In the genomic region with DNA sequence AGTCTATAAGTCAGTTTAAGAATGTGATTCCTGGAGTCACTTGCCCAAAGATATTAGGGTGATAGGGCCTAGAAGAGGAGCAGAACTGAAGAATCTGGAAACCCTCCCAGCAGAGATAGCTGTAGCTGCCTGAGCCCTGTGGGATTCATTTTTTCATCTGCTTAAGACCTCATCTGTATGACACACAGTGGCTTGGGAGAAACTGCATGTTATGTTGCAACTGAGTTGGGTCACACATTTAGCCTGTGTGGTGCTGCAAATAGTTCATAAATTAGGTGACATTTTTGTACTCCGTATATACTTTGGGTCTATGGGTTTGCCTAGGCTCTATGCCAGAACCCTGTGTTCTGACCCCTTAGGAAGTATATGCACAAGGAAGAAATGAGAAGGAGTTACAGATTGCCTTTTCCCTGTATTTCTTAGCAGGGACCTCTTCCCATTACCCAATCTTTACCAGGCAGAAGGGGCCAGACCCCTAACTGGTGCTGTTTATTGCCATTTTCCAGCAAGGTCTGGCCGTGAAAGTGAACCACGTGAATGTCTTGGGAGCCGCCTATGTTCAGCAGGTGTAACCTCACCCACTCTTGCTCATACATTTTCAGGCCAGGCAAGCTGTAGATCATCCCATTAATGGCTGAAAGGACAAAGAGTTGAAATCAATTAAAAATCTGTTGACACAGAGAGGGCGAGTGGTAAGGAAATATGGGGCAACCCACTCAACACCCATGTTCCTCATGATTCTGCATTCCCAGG, we compare ENCODE assay signal across 1 cellular context.
TF ChIP-seq lines count a peak whose summit lies in the region.

No MANE protein-coding gene starts in this region.

TF ChIP-seq in GM23338, 12 proteins besides CTCF, POLR2A, EP300 and RAD21 (continued from another document):
- TF ChIP-seq, protein P1, sequence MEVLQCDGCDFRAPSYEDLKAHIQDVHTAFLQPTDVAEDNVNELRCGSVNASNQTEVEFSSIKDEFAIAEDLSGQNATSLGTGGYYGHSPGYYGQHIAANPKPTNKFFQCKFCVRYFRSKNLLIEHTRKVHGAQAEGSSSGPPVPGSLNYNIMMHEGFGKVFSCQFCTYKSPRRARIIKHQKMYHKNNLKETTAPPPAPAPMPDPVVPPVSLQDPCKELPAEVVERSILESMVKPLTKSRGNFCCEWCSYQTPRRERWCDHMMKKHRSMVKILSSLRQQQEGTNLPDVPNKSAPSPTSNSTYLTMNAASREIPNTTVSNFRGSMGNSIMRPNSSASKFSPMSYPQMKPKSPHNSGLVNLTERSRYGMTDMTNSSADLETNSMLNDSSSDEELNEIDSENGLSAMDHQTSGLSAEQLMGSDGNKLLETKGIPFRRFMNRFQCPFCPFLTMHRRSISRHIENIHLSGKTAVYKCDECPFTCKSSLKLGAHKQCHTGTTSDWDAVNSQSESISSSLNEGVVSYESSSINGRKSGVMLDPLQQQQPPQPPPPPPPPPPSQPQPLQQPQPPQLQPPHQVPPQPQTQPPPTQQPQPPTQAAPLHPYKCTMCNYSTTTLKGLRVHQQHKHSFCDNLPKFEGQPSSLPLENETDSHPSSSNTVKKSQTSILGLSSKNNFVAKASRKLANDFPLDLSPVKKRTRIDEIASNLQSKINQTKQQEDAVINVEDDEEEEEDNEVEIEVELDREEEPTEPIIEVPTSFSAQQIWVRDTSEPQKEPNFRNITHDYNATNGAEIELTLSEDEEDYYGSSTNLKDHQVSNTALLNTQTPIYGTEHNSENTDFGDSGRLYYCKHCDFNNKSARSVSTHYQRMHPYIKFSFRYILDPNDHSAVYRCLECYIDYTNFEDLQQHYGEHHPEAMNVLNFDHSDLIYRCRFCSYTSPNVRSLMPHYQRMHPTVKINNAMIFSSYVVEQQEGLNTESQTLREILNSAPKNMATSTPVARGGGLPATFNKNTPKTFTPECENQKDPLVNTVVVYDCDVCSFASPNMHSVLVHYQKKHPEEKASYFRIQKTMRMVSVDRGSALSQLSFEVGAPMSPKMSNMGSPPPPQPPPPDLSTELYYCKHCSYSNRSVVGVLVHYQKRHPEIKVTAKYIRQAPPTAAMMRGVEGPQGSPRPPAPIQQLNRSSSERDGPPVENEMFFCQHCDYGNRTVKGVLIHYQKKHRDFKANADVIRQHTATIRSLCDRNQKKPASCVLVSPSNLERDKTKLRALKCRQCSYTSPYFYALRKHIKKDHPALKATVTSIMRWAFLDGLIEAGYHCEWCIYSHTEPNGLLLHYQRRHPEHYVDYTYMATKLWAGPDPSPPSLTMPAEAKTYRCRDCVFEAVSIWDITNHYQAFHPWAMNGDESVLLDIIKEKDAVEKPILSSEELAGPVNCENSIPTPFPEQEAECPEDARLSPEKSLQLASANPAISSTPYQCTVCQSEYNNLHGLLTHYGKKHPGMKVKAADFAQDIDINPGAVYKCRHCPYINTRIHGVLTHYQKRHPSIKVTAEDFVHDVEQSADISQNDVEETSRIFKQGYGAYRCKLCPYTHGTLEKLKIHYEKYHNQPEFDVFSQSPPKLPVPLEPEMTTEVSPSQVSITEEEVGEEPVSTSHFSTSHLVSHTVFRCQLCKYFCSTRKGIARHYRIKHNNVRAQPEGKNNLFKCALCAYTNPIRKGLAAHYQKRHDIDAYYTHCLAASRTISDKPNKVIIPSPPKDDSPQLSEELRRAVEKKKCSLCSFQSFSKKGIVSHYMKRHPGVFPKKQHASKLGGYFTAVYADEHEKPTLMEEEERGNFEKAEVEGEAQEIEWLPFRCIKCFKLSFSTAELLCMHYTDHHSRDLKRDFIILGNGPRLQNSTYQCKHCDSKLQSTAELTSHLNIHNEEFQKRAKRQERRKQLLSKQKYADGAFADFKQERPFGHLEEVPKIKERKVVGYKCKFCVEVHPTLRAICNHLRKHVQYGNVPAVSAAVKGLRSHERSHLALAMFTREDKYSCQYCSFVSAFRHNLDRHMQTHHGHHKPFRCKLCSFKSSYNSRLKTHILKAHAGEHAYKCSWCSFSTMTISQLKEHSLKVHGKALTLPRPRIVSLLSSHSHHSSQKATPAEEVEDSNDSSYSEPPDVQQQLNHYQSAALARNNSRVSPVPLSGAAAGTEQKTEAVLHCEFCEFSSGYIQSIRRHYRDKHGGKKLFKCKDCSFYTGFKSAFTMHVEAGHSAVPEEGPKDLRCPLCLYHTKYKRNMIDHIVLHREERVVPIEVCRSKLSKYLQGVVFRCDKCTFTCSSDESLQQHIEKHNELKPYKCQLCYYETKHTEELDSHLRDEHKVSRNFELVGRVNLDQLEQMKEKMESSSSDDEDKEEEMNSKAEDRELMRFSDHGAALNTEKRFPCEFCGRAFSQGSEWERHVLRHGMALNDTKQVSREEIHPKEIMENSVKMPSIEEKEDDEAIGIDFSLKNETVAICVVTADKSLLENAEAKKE (CRISPR knock-in tag; IDR thresholded peaks at IDR 0.05), result no peak
- TF ChIP-seq ZNF114 (CRISPR knock-in tag; IDR thresholded peaks at IDR 0.05) (no peak), EZH2 (IDR thresholded peaks at IDR 0.05; ENCODE audit: low read depth, unreplicated experiment) (no peak), JUNB (IDR thresholded peaks at IDR 0.05; ENCODE audit: unreplicated experiment) (no peak), ZNF331 (CRISPR knock-in tag; IDR thresholded peaks at IDR 0.05; ENCODE audit: low read depth) (no peak)
